Comparison of ENCODE assay signal across 18 cellular contexts in genomic region chr12:132342828-132343227, GRCh38. TPM values are rescaled to one million over a fixed set of nuclear protein-coding genes. Genes with fewer than 3 reads are reported as not detected.
DNase-seq lines count a peak whose midpoint lies in the region; ATAC-seq, FAIRE-seq and TF ChIP-seq lines count a peak whose summit lies in the region.
"Had no signal": no experiment of that assay in that cellular context is flagged by ENCODE, and none has a peak within 500 bp of the region (broad histone marks: within the 10 kb centered on the region; RNA-seq: fewer than 3 reads in every experiment).

No MANE protein-coding gene starts in this region.

- H3K79me2 ChIP-seq in HepG2 (ENCODE audit: insufficient read depth, low read length) (no peaks in the 10 kb centered on the region), H1 (ENCODE audit: control insufficient read depth in 1 of 2, insufficient read depth in 2 of 2, low read length in 2 of 2) (no peaks in the 10 kb centered on the region), neural progenitor cell (ENCODE audit: low read depth) (no peaks in the 10 kb centered on the region)

- peaks cover 21 to 90% of the 10 kb centered on the region in 2 experiments for H3K27me3 ChIP-seq in HepG2 (ENCODE audit: control insufficient read depth in 1 of 2, insufficient read depth in 2 of 2, low read length in 2 of 2)
- H3K27me3 ChIP-seq in right lobe of liver = no peaks in the 10 kb centered on the region
- peaks cover 1 to 23% (median 12%) of the 10 kb centered on the region in 4 experiments for H3K27me3 ChIP-seq in H1 (replicated peaks in 1 of 4; ENCODE audit: control insufficient read depth in 3 of 4, extremely low read depth in 1 of 4, insufficient read depth in 3 of 4, low read length in 3 of 4)
- H3K27me3 ChIP-seq in neural progenitor cell = peaks cover 60% of the 10 kb centered on the region

- peaks cover 20% of the 10 kb centered on the region for H3K27me3 Mint-ChIP-seq in neural progenitor cell (ENCODE audit: insufficient read depth, low read depth)

- no peak overlapping the region for H2AFZ ChIP-seq in HepG2 (ENCODE audit: low read length)
- no peak overlapping the region for H2AFZ ChIP-seq in H1 (ENCODE audit: low read length)
- H2AFZ ChIP-seq in neural progenitor cell (replicated peaks) = no peak overlapping the region
- H2AFZ ChIP-seq: GM23248 had no signal

- H3K4me2 ChIP-seq in HepG2 (ENCODE audit: low read depth, low read length) (no peak overlapping the region), H1 (ENCODE audit: insufficient read depth in 1 of 2, low read depth in 2 of 2, low read length in 2 of 2) (no peak overlapping the region), neural progenitor cell (no peak overlapping the region)
- H3K4me2 ChIP-seq: SK-N-SH had no signal

- H3K27ac ChIP-seq in HepG2 (ENCODE audit: extremely low read length, insufficient read depth, low read length) = no peak overlapping the region
- H3K27ac ChIP-seq in right lobe of liver = no peak overlapping the region
- H3K27ac ChIP-seq in H1 (ENCODE audit: low read depth, low read length) = no peak overlapping the region
- no peak overlapping the region for H3K27ac ChIP-seq in neural progenitor cell
- H3K27ac ChIP-seq: 22Rv1, GM23248 had no signal

- TF ChIP-seq EP300 in HepG2 (IDR thresholded peaks at IDR 0.05; ENCODE audit: low read depth in 2 of 2, low read length in 2 of 2) (no peak), HepG2 (CRISPR knock-in tag; IDR thresholded peaks at IDR 0.05; ENCODE audit: borderline replicate concordance) (no peak), H1 (IDR thresholded peaks at IDR 0.05; ENCODE audit: borderline replicate concordance in 1 of 2, low read depth in 2 of 2, low read length in 2 of 2) (no peak)

- BruUV-seq in HepG2 (replicated peaks; lab: Mats Ljungman, UMichigan) = no TSS peak

- no peaks in the 10 kb centered on the region for H3K36me3 Mint-ChIP-seq in neural progenitor cell
- H3K36me3 Mint-ChIP-seq: IgD-negative memory B cell had no signal

- TF ChIP-seq RAD21 in HepG2 (CRISPR knock-in tag; IDR thresholded peaks at IDR 0.05) (no peak), H1 (IDR thresholded peaks at IDR 0.05 in 1 of 2, conservative IDR thresholded peaks at IDR 0.05 in 1 of 2; ENCODE audit: low read depth in 2 of 2, low read length in 2 of 2) (no peak)

- no peak for TF ChIP-seq CTCF in HepG2 (CRISPR knock-in tag; IDR thresholded peaks at IDR 0.05)
- no peak for TF ChIP-seq CTCF in right lobe of liver (IDR thresholded peaks at IDR 0.05)
- no peak for TF ChIP-seq CTCF in H1 (IDR thresholded peaks at IDR 0.05; ENCODE audit: control extremely low read depth in 1 of 3, insufficient read depth in 1 of 3, low read depth in 1 of 3, low read length in 3 of 3)
- TF ChIP-seq CTCF in neural progenitor cell (IDR thresholded peaks at IDR 0.05) = no peak

- H3K36me3 ChIP-seq in HepG2 (replicated peaks in 1 of 2; ENCODE audit: control insufficient read depth in 1 of 2, insufficient read depth in 2 of 2, low read length in 2 of 2) = no peaks in the 10 kb centered on the region
- no peaks in the 10 kb centered on the region for H3K36me3 ChIP-seq in right lobe of liver
- no peaks in the 10 kb centered on the region for H3K36me3 ChIP-seq in H1 (ENCODE audit: control insufficient read depth in 2 of 4, insufficient read depth in 4 of 4, low read length in 3 of 4)
- no peaks in the 10 kb centered on the region for H3K36me3 ChIP-seq in neural progenitor cell
- H3K36me3 ChIP-seq: BE2C had no signal

- POLR2A ChIA-PET in HepG2 (lab: Yijun Ruan, JAX) (no interaction called here), H1 (lab: Charles Lee; ENCODE audit: partially characterized antibody) (no interaction called here), HEK293T (lab: Yijun Ruan, JAX) (no interaction called here)

- CTCF ChIA-PET in HepG2 (lab: Yijun Ruan, JAX; ENCODE audit: low intra/inter-chr PET ratio, low total read pairs) = interaction anchor here (1.5 kb wide), 1 partner anchor 189 kb away, joined by 10 read pairs; no protein-coding TSS in a partner anchor
- CTCF ChIA-PET in H1 (lab: Charles Lee; ENCODE audit: partially characterized antibody) = interaction anchor here (0.6 to 4.9 kb wide), 21 partner anchors 9 to 452 kb away, joined by 3 to 30 read pairs (median 4); no protein-coding TSS in a partner anchor
- CTCF ChIA-PET in HEK293T (lab: Yijun Ruan, JAX) = interaction anchor here (1.5 kb wide), 1 partner anchor 9 kb away, joined by 5 read pairs; no protein-coding TSS in a partner anchor

- H3K23ac ChIP-seq in H1 (ENCODE audit: insufficient read length) = no peak overlapping the region

- H2BK12ac ChIP-seq in H1 (ENCODE audit: low read depth, low read length) = no peak overlapping the region; the same call in 1 of the 2 replicates

- H2AK5ac ChIP-seq in H1 (ENCODE audit: low read depth, low read length) = no peak overlapping the region

- H2BK15ac ChIP-seq in H1 (ENCODE audit: low read length) = no peak overlapping the region

- FAIRE-seq in HepG2 (lab: Jason Lieb, UNC) (no peak), H1 (lab: Jason Lieb, UNC) (peak; percentile 45)
- FAIRE-seq: D721Med had no signal

- H3K18ac ChIP-seq in H1 (ENCODE audit: extremely low read depth, low read length) = no peak overlapping the region

- no peak overlapping the region for H2BK120ac ChIP-seq in H1 (replicated peaks; ENCODE audit: low read depth, low read length)

- intact Hi-C loops in HepG2 (cut with micrococcal nuclease; ENCODE audit: unreplicated experiment) = no loop called here
- intact Hi-C loops in right lobe of liver (cut with DNase I) = no loop called here
- intact Hi-C loops in sciatic nerve (cut with DNase I) = no loop called here

- peaks cover 31% of the 10 kb centered on the region for H3K4me1 Mint-ChIP-seq in neural progenitor cell

- H4K20me1 ChIP-seq in HepG2 (ENCODE audit: insufficient read depth, low read length) (peaks cover 3% of the 10 kb centered on the region; the same call in 1 of the 2 replicates), H1 (replicated peaks in 1 of 2; ENCODE audit: control insufficient read depth in 1 of 2, insufficient read depth in 2 of 2, low read length in 2 of 2) (peaks cover 0 to 6% of the 10 kb centered on the region in 2 experiments), neural progenitor cell (ENCODE audit: low read depth) (no peaks in the 10 kb centered on the region)

- H3K9me3 ChIP-seq in HepG2 (ENCODE audit: low read length) (no peaks in the 10 kb centered on the region), right lobe of liver (no peaks in the 10 kb centered on the region), H1 (ENCODE audit: insufficient read depth in 2 of 2, low read depth in 1 of 2, low read length in 1 of 2) (no peaks in the 10 kb centered on the region; a peak in 1 of 4 replicates), neural progenitor cell (ENCODE audit: low read depth) (no peaks in the 10 kb centered on the region)
- H3K9me3 ChIP-seq: BE2C, SK-N-SH had no signal

- H3K27ac Mint-ChIP-seq in neural progenitor cell = peak overlapping the region; percentile 16
- H3K27ac Mint-ChIP-seq: CD4-positive, alpha-beta T cell; IgD-negative memory B cell had no signal

- no peak overlapping the region for H2BK5ac ChIP-seq in H1 (ENCODE audit: low read depth, low read length)

- peak overlapping the region; percentile 56 for H3K4me3 Mint-ChIP-seq in neural progenitor cell
- H3K4me3 Mint-ChIP-seq: CD4-positive, alpha-beta T cell; H9 had no signal

- no peak overlapping the region for H3K9ac ChIP-seq in HepG2 (ENCODE audit: insufficient read depth, low read depth, low read length)
- no peak overlapping the region for H3K9ac ChIP-seq in H1 (replicated peaks in 1 of 4; ENCODE audit: extremely low read depth in 1 of 4, low read depth in 3 of 4, low read length in 3 of 4)
- H3K9ac ChIP-seq in neural progenitor cell = no peak overlapping the region
- H3K9ac ChIP-seq: GM23248, SK-N-SH had no signal

- TF ChIP-seq POLR2A in HepG2 (IDR thresholded peaks at IDR 0.05; ENCODE audit: insufficient read depth in 1 of 2, low read depth in 2 of 2, low read length in 2 of 2) (no peak), right lobe of liver (IDR thresholded peaks at IDR 0.05) (no peak), H1 (IDR thresholded peaks at IDR 0.05; ENCODE audit: control extremely low read depth in 1 of 2, low read depth in 2 of 2, low read length in 2 of 2) (no peak)

- WGBS in HepG2 (ENCODE audit: low lambda C conversion rate) = 17% methylated on average over 9 of the region's 9 CpGs
- WGBS in right lobe of liver (ENCODE audit: insufficient coverage, low coverage, low lambda C conversion rate, missing lambda C conversion rate) = 57% methylated on average over 9 of the region's 9 CpGs
- 83% methylated on average over 9 of the region's 9 CpGs; no CpG with 5 or more reads in 1 of the 2 experiments for WGBS in H1 (ENCODE audit: extremely low coverage in 1 of 2, insufficient coverage in 1 of 2, insufficient read length in 1 of 2, insufficient replicate concordance in 2 of 2, low coverage in 1 of 2, low lambda C conversion rate in 2 of 2, missing lambda C conversion rate in 1 of 2), 2 experiments

- peaks cover 5% of the 10 kb centered on the region; the same call in 1 of the 2 replicates for H3K23me2 ChIP-seq in H1 (ENCODE audit: low read depth, low read length)

- H2BK20ac ChIP-seq in H1 (ENCODE audit: low read length) = no peak overlapping the region

- no peaks in the 10 kb centered on the region for H3K4me1 ChIP-seq in HepG2 (ENCODE audit: insufficient read depth, low read length)
- no peaks in the 10 kb centered on the region for H3K4me1 ChIP-seq in right lobe of liver
- peaks cover 0 to 2% (median 2%) of the 10 kb centered on the region in 4 experiments; a peak in 3 of 7 replicates for H3K4me1 ChIP-seq in H1 (replicated peaks in 1 of 4; ENCODE audit: control insufficient read depth in 3 of 4, insufficient read depth in 4 of 4, low read length in 3 of 4)
- peaks cover 8% of the 10 kb centered on the region for H3K4me1 ChIP-seq in neural progenitor cell
- H3K4me1 ChIP-seq: BE2C had no signal

- H3F3A ChIP-seq in neural progenitor cell (ENCODE audit: low read depth) = peaks cover 6% of the 10 kb centered on the region

- peaks cover 2% of the 10 kb centered on the region for H3K9me3 Mint-ChIP-seq in neural progenitor cell
- H3K9me3 Mint-ChIP-seq: CD4-positive, alpha-beta T cell had no signal

- ATAC-seq in HepG2 (no peak), right lobe of liver (no peak), sciatic nerve (no peak)

- H4K5ac ChIP-seq in H1 (ENCODE audit: insufficient read length, low read depth, low read length) = no peak overlapping the region

- no peak overlapping the region for H4K8ac ChIP-seq in H1 (ENCODE audit: extremely low read depth, insufficient read depth, low read length)

- no peaks in the 10 kb centered on the region for H3K79me1 ChIP-seq in H1 (ENCODE audit: low read depth, low read length)

- no peak overlapping the region for H3K4me3 ChIP-seq in HepG2 (replicated peaks in 1 of 3; ENCODE audit: insufficient read depth in 1 of 3, low read depth in 2 of 3, low read length in 3 of 3)
- H3K4me3 ChIP-seq in right lobe of liver = no peak overlapping the region
- H3K4me3 ChIP-seq in H1 (ENCODE audit: extremely low read depth in 1 of 4, insufficient read depth in 2 of 4, low read depth in 3 of 4, low read length in 4 of 4) = no peak overlapping the region
- H3K4me3 ChIP-seq in neural progenitor cell = no peak overlapping the region
- H3K4me3 ChIP-seq: GM23248 had no signal

- no peak overlapping the region for H3K4ac ChIP-seq in H1 (replicated peaks; ENCODE audit: insufficient read length, low read depth, low read length)

- in situ Hi-C loops in HepG2 (cut with HindIII; ENCODE audit: extremely low pct_ligation_motif_present, low pct_unique_long_range_greater_than_20kb) = no loop called here

- H3K14ac ChIP-seq in H1 (ENCODE audit: insufficient read length) = no peak overlapping the region

- H3K56ac ChIP-seq in H1 (replicated peaks; ENCODE audit: insufficient read length, low read depth, low read length) = no peak overlapping the region

- no peak overlapping the region for H4K91ac ChIP-seq in H1 (replicated peaks; ENCODE audit: insufficient read length, low read length)

- no peak for DNase-seq in HepG2 (ENCODE audit: low spot score)
- DNase-seq in right lobe of liver = no peak
- DNase-seq in H1 (ENCODE audit: low read depth in 1 of 2, low spot score in 2 of 2) = no peak
- DNase-seq in neural progenitor cell (ENCODE audit: low spot score) = no peak
- DNase-seq in HEK293T (ENCODE audit: extremely low spot score) = no peak
- DNase-seq in sciatic nerve (ENCODE audit: low spot score) = no peak
- no peak for DNase-seq in stimulated activated CD4-positive, alpha-beta T cell treated with anti-CD3 and anti-CD28 coated beads, Interleukin-15, amount 100 ng/mL, for 24 hours
- DNase-seq: BE2C; CD4-positive, alpha-beta T cell; NCI-H1092 treated with DMSO at 0.1 percent for 48 hours; NCI-H1436 treated with DMSO at 0.1 percent for 48 hours; NCI-H748 treated with DMSO at 0.1 percent for 48 hours; SK-N-SH had no signal

RNA-seq across cellular contexts. Expression of gene GALNT9, which starts 13.4 kb away (rescaled TPM):
- total RNA-seq in HepG2 (2016; rRNA removed; fragmentation: Illumina TruSeq; extraction: Trizol) (0.04 TPM in 1 of 2 replicates, not detected in the other), right lobe of liver (not detected), neural progenitor cell (ENCODE audit: low replicate concordance) (0.34 TPM in 1 of 2 replicates, not detected in the other), sciatic nerve (not detected)
- total RNA-seq in HepG2 (2016; cell fraction: cytosol; rRNA removed; fragmentation: Illumina TruSeq; extraction: Trizol; ENCODE audit: low read depth) = not detected in 2 replicates
- not detected in 2 replicates for total RNA-seq in HepG2 (2016; cell fraction: insoluble cytoplasmic fraction; rRNA removed; fragmentation: Illumina TruSeq; extraction: Trizol)
- 0.09 TPM in 1 of 2 replicates, not detected in the other for total RNA-seq in HepG2 (2016; cell fraction: membrane; rRNA removed; fragmentation: Illumina TruSeq; extraction: Trizol)
- not detected in 2 replicates for total RNA-seq in HepG2 (2016; cell fraction: nucleus; rRNA removed; fragmentation: Illumina TruSeq; extraction: Trizol)
- polyA plus RNA-seq in HepG2 (2011; rRNA removed) (not detected in 2 replicates), H1 (2011; rRNA removed) (3.6 and 5.3 TPM in 2 replicates)
- not detected in 2 replicates for polyA plus RNA-seq in HepG2 (2011; cell fraction: cytosol; rRNA removed)
- not detected in 2 replicates for polyA plus RNA-seq in HepG2 (2011; cell fraction: nucleus; rRNA removed)
- polyA plus RNA-seq in HepG2 (2012) = not detected in 2 replicates
- polyA plus RNA-seq in HepG2 (2016; cell fraction: cytosol; fragmentation: Illumina TruSeq; extraction: Trizol; ENCODE audit: low read depth) = not detected in 2 replicates
- not detected in 2 replicates for polyA plus RNA-seq in HepG2 (2016; cell fraction: insoluble cytoplasmic fraction; fragmentation: Illumina TruSeq; extraction: Trizol; ENCODE audit: low read depth)
- not detected in 2 replicates for polyA plus RNA-seq in HepG2 (2016; cell fraction: membrane; fragmentation: Illumina TruSeq; extraction: Trizol; ENCODE audit: low read depth)
- not detected in 2 replicates for polyA plus RNA-seq in HepG2 (2016; cell fraction: nucleus; fragmentation: Illumina TruSeq; extraction: Trizol; ENCODE audit: insufficient read depth, low read depth)
- 10.1 TPM in 1 of 2 replicates, not detected in the other for polyA minus RNA-seq in HepG2 (2011; rRNA and poly(A)+ RNA removed; ENCODE audit: low replicate concordance)
- polyA minus RNA-seq in HepG2 (2011; cell fraction: cytosol; rRNA and poly(A)+ RNA removed) = not detected in 2 replicates
- polyA minus RNA-seq in HepG2 (2011; cell fraction: nucleus; rRNA and poly(A)+ RNA removed) = not detected in 2 replicates
- 2.0 and 3.3 TPM in 2 replicates for total RNA-seq in H1 (2021; fragmentation: NEBNext Ultra II Directional; extraction: Animal tissue kit (Norgen Biotek cat#: 25700))
- polyA plus RNA-seq in H1 (2011; cell fraction: cytosol; rRNA removed) = 6.1 TPM
- polyA plus RNA-seq in H1 (2011; cell fraction: nucleus; rRNA removed) = 9.4 TPM
- 2.3 to 3.6 TPM (median 3.1 TPM) in 4 replicates for polyA plus RNA-seq in H1 (2012, experiment 1 of 2)
- 2.3 TPM for polyA plus RNA-seq in H1 (2012, experiment 2 of 2)
- polyA plus RNA-seq in H1 (2013, experiment 1 of 2) = 0.73 TPM
- polyA plus RNA-seq in H1 (2013, experiment 2 of 2) = 0.92 TPM
- polyA minus RNA-seq in H1 (2011; rRNA and poly(A)+ RNA removed) = 2.3 and 4.0 TPM in 2 replicates
- 4.0 TPM for polyA minus RNA-seq in H1 (2011; cell fraction: cytosol; rRNA and poly(A)+ RNA removed)
- 4.2 TPM for polyA minus RNA-seq in H1 (2011; cell fraction: nucleus; rRNA and poly(A)+ RNA removed)
- total RNA-seq: CD4-positive, alpha-beta T cell had no signal
- polyA plus RNA-seq: SK-N-SH had no signal

Comparison
In these comparisons a context has a peak if more than half of its experiments do, and no peak if none do; other contexts are left out.
1. Of the 41 proteins assayed by ChIP-seq in both HepG2 and H1: peak only in HepG2: none; only in H1: KDM1A; in both: none; in neither: 40.